ENCODE assay signal across 8 cellular contexts in the genomic region with DNA sequence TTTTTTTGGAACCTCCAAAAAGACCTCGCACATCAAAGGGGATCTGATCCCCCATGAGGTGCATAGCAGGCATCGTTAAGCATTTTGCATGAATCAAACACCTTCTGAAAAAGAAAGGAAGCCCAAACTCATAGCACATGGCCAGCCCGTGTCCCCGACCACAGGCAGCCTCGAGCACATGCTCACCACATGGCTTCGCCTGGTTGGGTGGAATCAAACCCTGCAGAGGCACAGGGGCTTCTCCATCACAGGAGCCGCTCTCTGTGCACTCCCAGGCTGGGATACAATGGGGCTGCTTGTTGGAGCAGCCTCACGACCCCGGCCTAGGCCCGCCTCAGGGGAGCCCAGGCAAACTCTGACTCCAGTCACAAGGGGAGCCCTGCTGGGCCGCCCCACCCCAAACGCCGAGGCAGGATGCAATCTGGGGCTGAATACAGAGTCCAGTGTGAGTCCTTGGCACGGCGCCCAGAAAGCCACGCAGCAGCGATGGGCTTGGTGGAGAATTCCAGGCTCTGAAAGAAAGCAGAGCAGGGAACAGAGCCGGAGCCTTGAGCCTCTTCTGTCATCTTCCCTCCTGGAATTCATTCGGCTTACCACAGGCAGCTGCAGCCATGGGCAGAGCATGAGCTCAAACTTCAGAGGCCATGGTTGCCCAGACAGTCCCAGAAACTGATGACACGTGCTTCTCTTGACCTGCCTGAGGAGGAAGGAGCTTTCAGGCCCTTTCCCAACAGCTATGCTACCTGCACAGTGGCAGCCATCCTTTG.
A peak's percentile ranks its signal among the peaks of the same experiment; 100 is the strongest.
DNase-seq lines count a peak whose midpoint lies in the region; TF ChIP-seq lines count a peak whose summit lies in the region.

No MANE protein-coding gene starts in this region.

- no peaks in the 10 kb centered on the region for H3K27me3 ChIP-seq in mesendoderm (ENCODE audit: insufficient read depth, low read length, poor library complexity)
- no peaks in the 10 kb centered on the region for H3K27me3 ChIP-seq in effector memory CD4-positive, alpha-beta T cell (replicated peaks; ENCODE audit: control insufficient read depth, insufficient read depth, low read length, poor library complexity, severe bottlenecking)

- no peaks in the 10 kb centered on the region for H3K79me2 ChIP-seq in mesendoderm (ENCODE audit: control insufficient read depth, insufficient read depth, low read length)

- H3K79me1 ChIP-seq in mesendoderm (ENCODE audit: low read length) = no peaks in the 10 kb centered on the region

- TF ChIP-seq CTCF in epithelial cell of esophagus (IDR thresholded peaks at IDR 0.05; ENCODE audit: insufficient read depth, low read depth, low read length, missing control alignments) = no peak

- no peaks in the 10 kb centered on the region for H3K9me3 ChIP-seq in effector memory CD4-positive, alpha-beta T cell (ENCODE audit: control insufficient read depth, low read length)

- WGBS in mesendoderm (ENCODE audit: extremely low coverage, insufficient coverage, low lambda C conversion rate) = no CpG with 5 or more reads among the region's 20 CpGs

- H2BK15ac ChIP-seq in mesendoderm (replicated peaks; ENCODE audit: low read depth) = no peak overlapping the region

- H3K4ac ChIP-seq in mesendoderm (ENCODE audit: low read depth, low read length) = no peak overlapping the region

- no peak overlapping the region for H3K9ac ChIP-seq in mesendoderm (ENCODE audit: low read length)

- H3K36me3 ChIP-seq in mesendoderm (ENCODE audit: control insufficient read depth, insufficient read depth, low read length) = no peaks in the 10 kb centered on the region
- no peaks in the 10 kb centered on the region for H3K36me3 ChIP-seq in effector memory CD4-positive, alpha-beta T cell (ENCODE audit: control insufficient read depth, insufficient read depth, low read length)

- no peak overlapping the region for H3K27ac ChIP-seq in mesendoderm (ENCODE audit: low read depth, low read length)
- no peak overlapping the region for H3K27ac ChIP-seq in effector memory CD4-positive, alpha-beta T cell (ENCODE audit: insufficient read depth, low read length, poor library complexity, severe bottlenecking)

- peak overlapping the region; percentile 6 for H3K23ac ChIP-seq in mesendoderm (ENCODE audit: low read length)

- H2BK5ac ChIP-seq in mesendoderm (ENCODE audit: low read length) = no peak overlapping the region

- no peak overlapping the region for H3K4me3 ChIP-seq in epithelial cell of esophagus (ENCODE audit: low read length)
- no peak overlapping the region for H3K4me3 ChIP-seq in mesendoderm (ENCODE audit: low read length)
- H3K4me3 ChIP-seq in effector memory CD4-positive, alpha-beta T cell (ENCODE audit: insufficient read depth, low read depth, low read length, poor library complexity, severe bottlenecking) = no peak overlapping the region

- DNase-seq in A172 (ENCODE audit: low spot score) (peak; percentile 57), LHCN-M2 (ENCODE audit: low read depth) (peak; percentile 90), epithelial cell of esophagus (ENCODE audit: low read depth) (peak; percentile 43), mesendoderm (no peak), GDM1 (lab: John Stamatoyannopoulos, UW) (no peak), HUDEP-2 (lab: John Stamatoyannopoulos, UW; ENCODE audit: unreplicated experiment in 76 of 76) (no peak)
- DNase-seq in effector memory CD4-positive, alpha-beta T cell = no peak
- no peak for DNase-seq in activated effector memory CD4-positive, alpha-beta T cell treated with Interleukin-2 at 50 U/mL for 16 hours

- H3K56ac ChIP-seq in mesendoderm (ENCODE audit: low read length) = no peak overlapping the region

- H3K4me2 ChIP-seq in mesendoderm (ENCODE audit: low read length) = no peak overlapping the region

- no peaks in the 10 kb centered on the region for H3K4me1 ChIP-seq in mesendoderm (ENCODE audit: control insufficient read depth, low read depth, low read length)
- no peaks in the 10 kb centered on the region for H3K4me1 ChIP-seq in effector memory CD4-positive, alpha-beta T cell (ENCODE audit: control insufficient read depth, insufficient read depth, low read length, poor library complexity, severe bottlenecking)

- no peak overlapping the region for H4K8ac ChIP-seq in mesendoderm (ENCODE audit: low read depth, low read length)

- no peak overlapping the region for H3K18ac ChIP-seq in mesendoderm (ENCODE audit: low read length)

- no peak overlapping the region for H2AK5ac ChIP-seq in mesendoderm (ENCODE audit: low read length)

- no peak overlapping the region for H2BK120ac ChIP-seq in mesendoderm (ENCODE audit: low read depth, low read length)

- H4K5ac ChIP-seq in mesendoderm (ENCODE audit: low read length) = no peak overlapping the region

Comparison
In these comparisons a context has a peak if more than half of its experiments do, and no peak if none do; other contexts are left out.
1. DNase-seq: peak in A172 (single experiment), LHCN-M2 (single experiment) and epithelial cell of esophagus (single experiment); none in mesendoderm (single experiment), effector memory CD4-positive, alpha-beta T cell (0 of 3), GDM1 (single experiment), HUDEP-2 (0 of 76) and activated effector memory CD4-positive, alpha-beta T cell treated with Interleukin-2 at 50 U/mL for 16 hours (single experiment).